ENCODE assay signal across 22 cellular contexts in genomic region chr12:51746416-51746815, GRCh38.
"Had no signal": no experiment of that assay in that cellular context is flagged by ENCODE, and none has a peak within 500 bp of the region (broad histone marks: within the 10 kb centered on the region; RNA-seq: fewer than 3 reads in every experiment).

No MANE protein-coding gene starts in this region.

- H3K4me1 ChIP-seq: left lung, parathyroid adenoma, psoas muscle, right atrium auricular region, stomach, suprapubic skin, uterus had no signal

- H3K27ac ChIP-seq: left lung, lower lobe of right lung, parathyroid adenoma, psoas muscle, right atrium auricular region, right lobe of liver, skin epidermis, stomach, suprapubic skin, tibial nerve, uterus had no signal

- H3K27me3 ChIP-seq: left lung, right atrium auricular region, right lobe of liver, suprapubic skin, tibial nerve, uterus had no signal

- H3K9me3 ChIP-seq: psoas muscle, right lobe of liver, suprapubic skin, uterus had no signal

- DNase-seq: immature natural killer cell; islet precursor cell; left lung; lower lobe of right lung; mammary epithelial cell; mesenchymal stem cell; naive thymus-derived CD8-positive, alpha-beta T cell; psoas muscle; right lobe of liver; stimulated activated CD4-positive, alpha-beta T cell treated with anti-CD3 and anti-CD28 coated beads, Interleukin-12 subunit alpha, Interleukin-12 subunit beta, amount 100 ng/mL, for 4 hours; stimulated activated CD4-positive, alpha-beta T cell treated with anti-CD3 and anti-CD28 coated beads, Interleukin-15, amount 100 ng/mL, for 24 hours; stimulated activated CD4-positive, alpha-beta T cell treated with anti-CD3 and anti-CD28 coated beads, Interleukin-2, amount 100 ng/mL, for 24 hours; stimulated activated CD4-positive, alpha-beta T cell treated with anti-CD3 and anti-CD28 coated beads, Interleukin-4, amount 100 ng/mL, for 1 hour; stimulated activated naive B cell treated with anti-CD40 and anti-IgM and Interleukin-4, amounts not matched to agents 10 μg/mL and 1 μg/mL and 100 μg/mL, for 72 hours; stimulated activated naive CD8-positive, alpha-beta T cell treated with anti-CD3 and anti-CD28 coated beads, Interleukin-15, Interleukin-2, amounts not matched to agents 100 U/mL and 50 U/mL, for 24 hours; stomach; uterus had no signal

- H3K9ac ChIP-seq: parathyroid adenoma had no signal

- H3K79me2 ChIP-seq: parathyroid adenoma had no signal

- H3K4me3 ChIP-seq: left lung, lower lobe of right lung, psoas muscle, right atrium auricular region, right lobe of liver, skin epidermis, stomach, suprapubic skin, tibial nerve, uterus had no signal

- H3K36me3 ChIP-seq: left lung, lower lobe of right lung, right atrium auricular region, right lobe of liver, stomach, suprapubic skin, tibial nerve, uterus had no signal

- H2AFZ ChIP-seq: parathyroid adenoma had no signal
